ENCODE assay signal across 8 cellular contexts in genomic region chr12:53623986-53624385, GRCh38. TPM values are rescaled to one million over a fixed set of nuclear protein-coding genes. Genes with fewer than 3 reads are reported as not detected.
DNase-seq lines count a peak whose midpoint lies in the region; ATAC-seq and TF ChIP-seq lines count a peak whose summit lies in the region.

No MANE protein-coding gene starts in this region.

- peak overlapping the region; percentile 83 for H3K4me3 ChIP-seq in skeletal muscle satellite cell (ENCODE audit: low read length)

- H3K9me3 ChIP-seq in skeletal muscle satellite cell (replicated peaks; ENCODE audit: low read length) = no peaks in the 10 kb centered on the region

- no peaks in the 10 kb centered on the region for H3K27me3 ChIP-seq in foreskin keratinocyte
- no peaks in the 10 kb centered on the region for H3K27me3 ChIP-seq in skeletal muscle satellite cell (ENCODE audit: control insufficient read depth, insufficient read depth, low read length)

- no peak for TF ChIP-seq CTCF in VCaP (conservative IDR thresholded peaks at IDR 0.05)
- no peak for TF ChIP-seq CTCF in foreskin keratinocyte (conservative IDR thresholded peaks at IDR 0.05)

- H3K36me3 ChIP-seq in skeletal muscle satellite cell (ENCODE audit: insufficient read depth, low read length) = no peaks in the 10 kb centered on the region

- H3K4me2 ChIP-seq in skeletal muscle satellite cell (ENCODE audit: low read length) = peak overlapping the region; percentile 92

- peak overlapping the region; percentile 93 for H3K27ac ChIP-seq in VCaP
- H3K27ac ChIP-seq in foreskin keratinocyte = peak overlapping the region; percentile 21

- no peak for ATAC-seq in foreskin keratinocyte
- ATAC-seq in HG03565 (IDR thresholded peaks at IDR 0.05; ENCODE audit: unreplicated experiment) = no peak

- peaks cover 4% of the 10 kb centered on the region for H3K4me1 ChIP-seq in foreskin keratinocyte
- peaks cover 7% of the 10 kb centered on the region for H3K4me1 ChIP-seq in skeletal muscle satellite cell (ENCODE audit: control insufficient read depth, insufficient read depth, low read length)

- H3K9ac ChIP-seq in skeletal muscle satellite cell (ENCODE audit: low read depth, low read length) = peak overlapping the region; percentile 91

- peak; percentile 24 for DNase-seq in GM04504 (ENCODE audit: low read depth)
- no peak for DNase-seq in foreskin keratinocyte
- no peak for DNase-seq in SW480 (ENCODE audit: low spot score)
- DNase-seq in NCI-H774 (lab: John Stamatoyannopoulos, UW) = no peak
- DNase-seq in germinal center (ENCODE audit: low spot score) = no peak

RNA-seq across cellular contexts. Expression of gene ATF7, which starts 2.2 kb away (rescaled TPM):
- 11.4 and 13.6 TPM in 2 replicates for total RNA-seq in foreskin keratinocyte
- polyA plus RNA-seq in foreskin keratinocyte = 8.7 and 9.9 TPM in 2 replicates
- 10.0 and 10.9 TPM in 2 replicates for total RNA-seq in skeletal muscle satellite cell (2012; rRNA removed)

RNA-seq across cellular contexts. Expression of gene ATP5MC2, which starts 51.9 kb away (rescaled TPM):
- total RNA-seq in foreskin keratinocyte = 195 and 206 TPM in 2 replicates
- 345 and 363 TPM in 2 replicates for polyA plus RNA-seq in foreskin keratinocyte
- total RNA-seq in skeletal muscle satellite cell (2012; rRNA removed) = 75.3 and 118 TPM in 2 replicates
